In the genomic region with DNA sequence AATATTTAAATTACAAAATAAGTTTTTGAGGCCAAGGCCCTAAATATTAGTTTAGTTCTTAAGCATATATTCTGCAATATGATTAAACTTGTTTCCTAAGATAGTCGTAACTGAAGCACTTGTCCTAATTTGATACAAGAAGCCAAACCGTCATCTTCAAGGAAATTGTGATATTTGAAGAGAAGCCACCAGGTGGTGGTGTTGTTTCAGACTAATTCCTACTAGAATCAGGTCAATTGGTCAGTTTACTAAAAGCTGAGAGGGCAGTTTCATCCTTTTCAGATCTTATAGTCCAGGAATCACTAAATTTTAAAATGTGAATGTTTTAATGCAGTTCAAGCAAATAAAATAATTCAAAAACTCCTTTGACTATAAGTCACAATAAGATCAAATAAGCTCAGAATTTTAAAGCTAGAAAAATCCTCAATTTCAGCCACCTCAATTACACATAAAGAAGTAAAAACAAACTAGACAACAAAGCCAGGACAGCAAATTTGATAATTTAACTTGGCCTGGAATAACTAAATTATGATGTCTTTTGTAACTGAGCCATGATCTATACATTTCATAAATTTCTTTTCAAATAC, we compare ENCODE assay signal across 8 cellular contexts. TPM values are rescaled to one million over a fixed set of nuclear protein-coding genes. Genes with fewer than 3 reads are reported as not detected.
DNase-seq lines count a peak whose midpoint lies in the region; ATAC-seq and TF ChIP-seq lines count a peak whose summit lies in the region.

No MANE protein-coding gene starts in this region.

- H3K4me2 ChIP-seq in neural progenitor cell = no peak overlapping the region

- no peak for ATAC-seq in CD8-positive, alpha-beta T cell
- ATAC-seq in GM18861 (IDR thresholded peaks at IDR 0.05; ENCODE audit: unreplicated experiment) (peak; percentile 69), esophagus mucosa (peak; percentile 32), GM18858 (IDR thresholded peaks at IDR 0.05; ENCODE audit: unreplicated experiment) (no peak)

- H3K9me3 ChIP-seq in CD8-positive, alpha-beta T cell (ENCODE audit: low read length) = no peaks in the 10 kb centered on the region
- H3K9me3 ChIP-seq in SJCRH30 (replicated peaks) (no peaks in the 10 kb centered on the region), neural progenitor cell (ENCODE audit: low read depth) (no peaks in the 10 kb centered on the region)

- no peaks in the 10 kb centered on the region for H3K27me3 ChIP-seq in CD8-positive, alpha-beta T cell (ENCODE audit: insufficient read depth, low read length)
- H3K27me3 ChIP-seq in SJCRH30 (no peaks in the 10 kb centered on the region), neural progenitor cell (no peaks in the 10 kb centered on the region)

- no peak overlapping the region for H3K27ac Mint-ChIP-seq in CD8-positive, alpha-beta T cell
- no peak overlapping the region for H3K27ac Mint-ChIP-seq in neural progenitor cell

- peaks cover 5% of the 10 kb centered on the region for H3K27me3 Mint-ChIP-seq in CD8-positive, alpha-beta T cell (ENCODE audit: low read depth)
- peaks cover 3% of the 10 kb centered on the region for H3K27me3 Mint-ChIP-seq in neural progenitor cell (ENCODE audit: insufficient read depth, low read depth)

- H3K36me3 ChIP-seq in CD8-positive, alpha-beta T cell (ENCODE audit: insufficient read depth, low read length) = no peaks in the 10 kb centered on the region
- H3K36me3 ChIP-seq in SJCRH30 = no peaks in the 10 kb centered on the region
- no peaks in the 10 kb centered on the region for H3K36me3 ChIP-seq in neural progenitor cell

- intact Hi-C loops in CD8-positive, alpha-beta T cell (cut with DNase I, micrococcal nuclease) = loop anchor here (1.0 to 5.0 kb wide), 4 partner anchors 345 to 425 kb away; no protein-coding TSS in a partner anchor

- POLR2A ChIA-PET in CD8-positive, alpha-beta T cell (lab: Charles Lee) = no interaction called here

- no peak overlapping the region for H3K4me3 Mint-ChIP-seq in CD8-positive, alpha-beta T cell
- H3K4me3 Mint-ChIP-seq in neural progenitor cell = no peak overlapping the region

- H3K4me1 Mint-ChIP-seq in CD8-positive, alpha-beta T cell (ENCODE audit: low read depth) = no peaks in the 10 kb centered on the region
- no peaks in the 10 kb centered on the region for H3K4me1 Mint-ChIP-seq in neural progenitor cell

- no peak for DNase-seq in CD8-positive, alpha-beta T cell
- DNase-seq in MV-4-11 (lab: John Stamatoyannopoulos, UW) (peak; percentile 54), SJCRH30 (peak; percentile 11 to 72), neural progenitor cell (ENCODE audit: low spot score) (peak; percentile 70)
- no peak for DNase-seq in effector CD8-positive, alpha-beta T cell (lab: John Stamatoyannopoulos, UW)

- no peak overlapping the region for H3K4me3 ChIP-seq in CD8-positive, alpha-beta T cell (ENCODE audit: low read depth, low read length)
- no peak overlapping the region for H3K4me3 ChIP-seq in SJCRH30
- H3K4me3 ChIP-seq in neural progenitor cell = no peak overlapping the region

- CTCF ChIA-PET in CD8-positive, alpha-beta T cell (lab: Charles Lee) = interaction anchor here (0.7 to 1.5 kb wide), 7 partner anchors 12 to 426 kb away, joined by 3 to 7 read pairs (median 3); no protein-coding TSS in a partner anchor

- no peaks in the 10 kb centered on the region for H3K9me3 Mint-ChIP-seq in CD8-positive, alpha-beta T cell
- no peaks in the 10 kb centered on the region for H3K9me3 Mint-ChIP-seq in neural progenitor cell

- H3F3A ChIP-seq in neural progenitor cell (ENCODE audit: low read depth) = no peaks in the 10 kb centered on the region

- no peak overlapping the region for H3K27ac ChIP-seq in CD8-positive, alpha-beta T cell (ENCODE audit: low read depth, low read length)
- H3K27ac ChIP-seq in SJCRH30 (no peak overlapping the region), neural progenitor cell (no peak overlapping the region)

- no peaks in the 10 kb centered on the region for H3K4me1 ChIP-seq in CD8-positive, alpha-beta T cell (ENCODE audit: insufficient read depth, low read length)
- H3K4me1 ChIP-seq in SJCRH30 = no peaks in the 10 kb centered on the region
- H3K4me1 ChIP-seq in neural progenitor cell = no peaks in the 10 kb centered on the region

- H4K20me1 ChIP-seq in neural progenitor cell (ENCODE audit: low read depth) = no peaks in the 10 kb centered on the region

- H3K36me3 Mint-ChIP-seq in CD8-positive, alpha-beta T cell = no peaks in the 10 kb centered on the region
- no peaks in the 10 kb centered on the region for H3K36me3 Mint-ChIP-seq in neural progenitor cell

- peak; percentile 64 for TF ChIP-seq CTCF in CD8-positive, alpha-beta T cell (IDR thresholded peaks at IDR 0.05)
- peak; percentile 70 for TF ChIP-seq CTCF in neural progenitor cell (IDR thresholded peaks at IDR 0.05)

- no peaks in the 10 kb centered on the region for H3K79me2 ChIP-seq in neural progenitor cell (ENCODE audit: low read depth)

- no peak overlapping the region for H2AFZ ChIP-seq in neural progenitor cell (replicated peaks)

- no peak overlapping the region for H3K9ac ChIP-seq in neural progenitor cell

RNA-seq across cellular contexts. Expression of a gene that starts 7.1 kb away (rescaled TPM):
- 10 to 100 TPM; 24.7 to 29.3 TPM for total RNA-seq in CD8-positive, alpha-beta T cell
- 47.9 and 57.1 TPM in 2 replicates for total RNA-seq in SJCRH30 (2014; rRNA removed; shearing (Covaris generic))
- 62.3 TPM for total RNA-seq in esophagus mucosa
- total RNA-seq in neural progenitor cell (ENCODE audit: low replicate concordance) = 47.5 and 89.8 TPM in 2 replicates

Comparison
In these comparisons a context has a peak if more than half of its experiments do, and no peak if none do; other contexts are left out.
1. ATAC-seq: peak in GM18861 (single experiment) and esophagus mucosa (single experiment); none in CD8-positive, alpha-beta T cell (single experiment) and GM18858 (single experiment).
2. DNase-seq: peak in MV-4-11 (single experiment), SJCRH30 (2 of 2) and neural progenitor cell (single experiment); none in CD8-positive, alpha-beta T cell (0 of 7) and effector CD8-positive, alpha-beta T cell (single experiment).